Comparison of ENCODE assay signal across 10 cellular contexts in genomic region chr16:3285131-3285530, GRCh38. TPM values are rescaled to one million over a fixed set of nuclear protein-coding genes. Genes with fewer than 3 reads are reported as not detected.
DNase-seq lines count a peak whose midpoint lies in the region; ATAC-seq and TF ChIP-seq lines count a peak whose summit lies in the region.
"Had no signal": no experiment of that assay in that cellular context is flagged by ENCODE, and none has a peak within 500 bp of the region (broad histone marks: within the 10 kb centered on the region; RNA-seq: fewer than 3 reads in every experiment).

No MANE protein-coding gene starts in this region.

- intact Hi-C loops in dendritic cell treated with granulocyte-macrophage colony-stimulating factor and Interleukin-4, amounts not matched to agents 40 ng/mL and 50 ng/mL, for 4 days (cut with micrococcal nuclease) = no loop called here

- no peak overlapping the region for H2AFZ ChIP-seq in Loucy (ENCODE audit: low read length)

- no peaks in the 10 kb centered on the region for H3F3A ChIP-seq in Loucy (ENCODE audit: low read depth)

- H3K27ac Mint-ChIP-seq in CD4-positive, CD25-positive, alpha-beta regulatory T cell = no peak overlapping the region
- H3K27ac Mint-ChIP-seq in dendritic cell treated with granulocyte-macrophage colony-stimulating factor and Interleukin-4, amounts not matched to agents 40 ng/mL and 50 ng/mL, for 4 days = peak overlapping the region; percentile 98
- no peak overlapping the region for H3K27ac Mint-ChIP-seq in nephron progenitor cell

- H3K9me3 Mint-ChIP-seq in CD4-positive, CD25-positive, alpha-beta regulatory T cell = peaks cover 0 to 38% (median 6%) of the 10 kb centered on the region in 7 donors
- H3K9me3 Mint-ChIP-seq in dendritic cell treated with granulocyte-macrophage colony-stimulating factor and Interleukin-4, amounts not matched to agents 40 ng/mL and 50 ng/mL, for 4 days = peaks cover 49% of the 10 kb centered on the region
- H3K9me3 Mint-ChIP-seq in nephron progenitor cell = peaks cover 72% of the 10 kb centered on the region

- peaks cover 15% of the 10 kb centered on the region for H4K20me1 ChIP-seq in Loucy (ENCODE audit: insufficient read depth, low read length, poor library complexity, severe bottlenecking)

- TF ChIP-seq CTCF in Loucy (conservative IDR thresholded peaks at IDR 0.05; ENCODE audit: low read length) = no peak
- no peak for TF ChIP-seq CTCF in nephron progenitor cell (IDR thresholded peaks at IDR 0.05)
- no peak for TF ChIP-seq CTCF in GM13976 (IDR thresholded peaks at IDR 0.05; ENCODE audit: borderline replicate concordance, control extremely low read depth, extremely low read depth, insufficient read depth, missing control alignments)

- H3K27me3 ChIP-seq in CD4-positive, CD25-positive, alpha-beta regulatory T cell (ENCODE audit: control insufficient read depth, insufficient read depth, low read length) = no peaks in the 10 kb centered on the region
- H3K27me3 ChIP-seq in Loucy (ENCODE audit: insufficient read depth, low read length, poor library complexity, severe bottlenecking) = no peaks in the 10 kb centered on the region

- H3K9ac ChIP-seq in Loucy (ENCODE audit: low read depth, low read length, poor library complexity, severe bottlenecking) = peak overlapping the region; percentile 92

- H3K27ac ChIP-seq in CD4-positive, CD25-positive, alpha-beta regulatory T cell (ENCODE audit: insufficient read depth, low read length, poor library complexity, severe bottlenecking) = no peak overlapping the region

- peak overlapping the region; percentile 88 for H3K4me2 ChIP-seq in Loucy (ENCODE audit: low read depth, low read length, poor library complexity, severe bottlenecking)

- no peaks in the 10 kb centered on the region for H3K27me3 Mint-ChIP-seq in CD4-positive, CD25-positive, alpha-beta regulatory T cell
- peaks cover 4% of the 10 kb centered on the region for H3K27me3 Mint-ChIP-seq in dendritic cell treated with granulocyte-macrophage colony-stimulating factor and Interleukin-4, amounts not matched to agents 40 ng/mL and 50 ng/mL, for 4 days
- H3K27me3 Mint-ChIP-seq in nephron progenitor cell (ENCODE audit: low read depth, poor library complexity) = peaks cover 8% of the 10 kb centered on the region

- in situ Hi-C loops in GM13976 (cut with MboI; ENCODE audit: low sequenced_read_pairs, unreplicated experiment) = no loop called here

- H3K79me2 ChIP-seq in Loucy (ENCODE audit: insufficient read depth, low read length) = peaks cover 60% of the 10 kb centered on the region

- H3K9me3 ChIP-seq in CD4-positive, CD25-positive, alpha-beta regulatory T cell (ENCODE audit: control insufficient read depth in 2 of 2, low read length in 2 of 2) = peaks cover 37 to 46% of the 10 kb centered on the region in 2 experiments
- H3K9me3 ChIP-seq in Loucy (ENCODE audit: insufficient read depth, low read depth, low read length) = no peaks in the 10 kb centered on the region; the same call in 1 of the 2 replicates

- peaks cover 4 to 45% (median 28%) of the 10 kb centered on the region in 4 donors for H3K4me1 Mint-ChIP-seq in CD4-positive, CD25-positive, alpha-beta regulatory T cell
- H3K4me1 Mint-ChIP-seq in dendritic cell treated with granulocyte-macrophage colony-stimulating factor and Interleukin-4, amounts not matched to agents 40 ng/mL and 50 ng/mL, for 4 days (ENCODE audit: low read depth) = peaks cover 36% of the 10 kb centered on the region
- peaks cover 23% of the 10 kb centered on the region for H3K4me1 Mint-ChIP-seq in nephron progenitor cell

- H3K36me3 Mint-ChIP-seq in CD4-positive, CD25-positive, alpha-beta regulatory T cell = peaks cover 50% of the 10 kb centered on the region
- H3K36me3 Mint-ChIP-seq in dendritic cell treated with granulocyte-macrophage colony-stimulating factor and Interleukin-4, amounts not matched to agents 40 ng/mL and 50 ng/mL, for 4 days (ENCODE audit: low read depth) = peaks cover 79% of the 10 kb centered on the region
- H3K36me3 Mint-ChIP-seq in nephron progenitor cell (ENCODE audit: low read depth) = peaks cover 65% of the 10 kb centered on the region

- H3K4me3 ChIP-seq in CD4-positive, CD25-positive, alpha-beta regulatory T cell (ENCODE audit: low read depth, low read length) = peak overlapping the region; percentile 80
- peak overlapping the region; percentile 89 for H3K4me3 ChIP-seq in Loucy (ENCODE audit: low read length, poor library complexity, severe bottlenecking)

- H3K36me3 ChIP-seq in CD4-positive, CD25-positive, alpha-beta regulatory T cell (ENCODE audit: control insufficient read depth, insufficient read depth, low read length) = peaks cover 48% of the 10 kb centered on the region
- H3K36me3 ChIP-seq in Loucy (ENCODE audit: insufficient read depth, low read length) = peaks cover 14% of the 10 kb centered on the region; the same call in 1 of the 2 replicates

- no peak for DNase-seq in CD4-positive, CD25-positive, alpha-beta regulatory T cell
- DNase-seq in nephron progenitor cell (no peak), NCI-H1092 treated with DMSO at 0.1 percent for 48 hours (lab: John Stamatoyannopoulos, UW) (no peak), GM13976 (ENCODE audit: low spot score) (no peak)
- DNase-seq: NCI-H146 had no signal

- no peaks in the 10 kb centered on the region for H3K9me2 ChIP-seq in Loucy (replicated peaks; ENCODE audit: low read depth, low read length)

- peak overlapping the region in 3 of 4 donors; percentile 61 to 96 (median 93) for H3K4me3 Mint-ChIP-seq in CD4-positive, CD25-positive, alpha-beta regulatory T cell
- H3K4me3 Mint-ChIP-seq in dendritic cell treated with granulocyte-macrophage colony-stimulating factor and Interleukin-4, amounts not matched to agents 40 ng/mL and 50 ng/mL, for 4 days = peak overlapping the region; percentile 93
- H3K4me3 Mint-ChIP-seq in nephron progenitor cell = peak overlapping the region; percentile 97

- peaks cover 25% of the 10 kb centered on the region for H3K4me1 ChIP-seq in CD4-positive, CD25-positive, alpha-beta regulatory T cell (ENCODE audit: control insufficient read depth, insufficient read depth, low read length, poor library complexity, severe bottlenecking)
- H3K4me1 ChIP-seq in Loucy (ENCODE audit: insufficient read depth, low read length, poor library complexity, severe bottlenecking) = no peaks in the 10 kb centered on the region

- no peak for ATAC-seq in CD4-positive, CD25-positive, alpha-beta regulatory T cell (ENCODE audit: low read depth in 2 of 2)
- ATAC-seq in HG03378 (IDR thresholded peaks at IDR 0.05; ENCODE audit: unreplicated experiment) (no peak), HG03354 (IDR thresholded peaks at IDR 0.05; ENCODE audit: poor library complexity, severe bottlenecking, unreplicated experiment) (no peak)

RNA-seq across cellular contexts. Expression of gene ZNF263, which starts 1.8 kb away (rescaled TPM):
- total RNA-seq in CD4-positive, CD25-positive, alpha-beta regulatory T cell = 28.3 TPM
- polyA plus RNA-seq in CD4-positive, CD25-positive, alpha-beta regulatory T cell = 10 to 100 TPM; 39.1 to 47.1 (median 42.8) TPM

RNA-seq across cellular contexts. Expression of gene TIGD7, which starts 20.1 kb away (rescaled TPM):
- 3.1 TPM for total RNA-seq in CD4-positive, CD25-positive, alpha-beta regulatory T cell
- 1 to 10 TPM; 3.1 to 6.2 (median 4.8) TPM for polyA plus RNA-seq in CD4-positive, CD25-positive, alpha-beta regulatory T cell

RNA-seq across cellular contexts. Expression of gene ZNF75A, which starts 20.2 kb away (rescaled TPM):
- total RNA-seq in CD4-positive, CD25-positive, alpha-beta regulatory T cell = 36.4 TPM
- 10 to 100 TPM; 15.7 to 25.9 (median 21.7) TPM for polyA plus RNA-seq in CD4-positive, CD25-positive, alpha-beta regulatory T cell

RNA-seq across cellular contexts. Expression of gene MEFV, which starts 28.7 kb away (rescaled TPM):
- total RNA-seq in CD4-positive, CD25-positive, alpha-beta regulatory T cell = not detected
- not detected for polyA plus RNA-seq in CD4-positive, CD25-positive, alpha-beta regulatory T cell
- total RNA-seq: pulmonary artery endothelial cell had no signal

RNA-seq across cellular contexts. Expression of gene ZNF200, which starts 50.2 kb away (rescaled TPM):
- total RNA-seq in CD4-positive, CD25-positive, alpha-beta regulatory T cell = 12.8 TPM
- polyA plus RNA-seq in CD4-positive, CD25-positive, alpha-beta regulatory T cell = 10 to 100 TPM; 15.3 to 24.5 (median 19.5) TPM
